Comparison of ENCODE assay signal across 31 cellular contexts in genomic region chr11:134171951-134172350, GRCh38.
"Had no signal": no experiment of that assay in that cellular context is flagged by ENCODE, and none has a peak within 500 bp of the region (broad histone marks: within the 10 kb centered on the region; RNA-seq: fewer than 3 reads in every experiment).

No MANE protein-coding gene starts in this region.

- DNase-seq: activated CD4-positive, alpha-beta memory T cell treated with anti-CD3 and anti-CD28 coated beads for 36 hours; activated CD4-positive, alpha-beta T cell treated with anti-CD3 and anti-CD28 coated beads, Interleukin-2, amount 10 ng/mL, durations not matched to agents 7 days and 5 days; activated CD8-positive, alpha-beta memory T cell treated with anti-CD3 and anti-CD28 coated beads, Interleukin-2, amount 50 U/mL, for 4 hours; activated effector memory CD4-positive, alpha-beta T cell treated with Interleukin-2 at 50 U/mL for 16 hours; activated naive CD8-positive, alpha-beta T cell treated with anti-CD3 and anti-CD28 coated beads, Interleukin-2, amount 50 U/mL, for 24 hours; activated T-cell treated with anti-CD3 and anti-CD28 coated beads for 4 hours; activated T-cell treated with anti-CD3 and anti-CD28 coated beads, Interleukin-2, amount 50 U/mL, for 4 hours; anterior cingulate cortex; caudate nucleus; MM.1S; NCI-H1092 treated with DMSO at 0.1 percent for 48 hours; NCI-H1417; NCI-H146; NCI-H187; NCI-H2029 treated with DMSO at 0.1 percent for 48 hours; NCI-H2107; NCI-H2171; NCI-H510A; NCI-H526; NCI-H748 treated with DMSO at 0.1 percent for 48 hours; PC-9; SIG-M5; T-cell; T-helper 17 cell; T1000 had no signal

- FAIRE-seq: RCC 7860 had no signal

- H3K4me2 ChIP-seq: KMS-11, PC-9 had no signal

- H2AFZ ChIP-seq: PC-9 had no signal

- H3K4me1 Mint-ChIP-seq: activated CD4-positive, alpha-beta T cell treated with anti-CD3 and anti-CD28 coated beads, Interleukin-2, amount 10 ng/mL, durations not matched to agents 7 days and 5 days; activated naive CD4-positive, alpha-beta T cell treated with anti-CD3 and anti-CD28 coated beads, Interleukin-2, amount 50 U/mL, for 24 hours; activated naive CD8-positive, alpha-beta T cell treated with anti-CD3 and anti-CD28 coated beads, Interleukin-2, amount 50 U/mL, for 24 hours; brain; T-cell; T-helper 17 cell had no signal

- H3K4me3 ChIP-seq: PC-9 had no signal

- H3K9ac ChIP-seq: KMS-11 had no signal

- H3K27me3 Mint-ChIP-seq: activated CD4-positive, alpha-beta memory T cell treated with anti-CD3 and anti-CD28 coated beads for 36 hours; activated CD4-positive, alpha-beta T cell treated with anti-CD3 and anti-CD28 coated beads, Interleukin-2, amount 10 ng/mL, durations not matched to agents 7 days and 5 days; activated naive CD4-positive, alpha-beta T cell treated with anti-CD3 and anti-CD28 coated beads, Interleukin-2, amount 50 U/mL, for 24 hours; activated naive CD8-positive, alpha-beta T cell treated with anti-CD3 and anti-CD28 coated beads, Interleukin-2, amount 50 U/mL, for 24 hours; T-cell; T-helper 17 cell had no signal

- H3K27ac Mint-ChIP-seq: activated CD4-positive, alpha-beta memory T cell treated with anti-CD3 and anti-CD28 coated beads for 36 hours; activated CD4-positive, alpha-beta T cell treated with anti-CD3 and anti-CD28 coated beads, Interleukin-2, amount 10 ng/mL, durations not matched to agents 7 days and 5 days; activated naive CD4-positive, alpha-beta T cell treated with anti-CD3 and anti-CD28 coated beads, Interleukin-2, amount 50 U/mL, for 24 hours; activated naive CD8-positive, alpha-beta T cell treated with anti-CD3 and anti-CD28 coated beads, Interleukin-2, amount 50 U/mL, for 24 hours; activated T-helper 1 cell treated with anti-CD3 and anti-CD28 coated beads, Interleukin-12 subunit alpha, Interleukin-12 subunit beta, Interleukin-2, Interleukin-4 antibody, amounts not matched to agents 30 ng/mL and 10 ng/mL and 1 ng/mL, durations not matched to agents 14 hours and 24 hours and 36 hours; T-cell; T-helper 17 cell had no signal

- H3K9me3 Mint-ChIP-seq: activated CD4-positive, alpha-beta memory T cell treated with anti-CD3 and anti-CD28 coated beads for 36 hours; activated CD4-positive, alpha-beta T cell treated with anti-CD3 and anti-CD28 coated beads, Interleukin-2, amount 10 ng/mL, durations not matched to agents 7 days and 5 days; activated naive CD4-positive, alpha-beta T cell treated with anti-CD3 and anti-CD28 coated beads, Interleukin-2, amount 50 U/mL, for 24 hours; activated naive CD8-positive, alpha-beta T cell treated with anti-CD3 and anti-CD28 coated beads, Interleukin-2, amount 50 U/mL, for 24 hours; activated T-cell treated with anti-CD3 and anti-CD28 coated beads, Interleukin-2, amount 50 U/mL, for 4 hours; activated T-helper 1 cell treated with anti-CD3 and anti-CD28 coated beads, Interleukin-12 subunit alpha, Interleukin-12 subunit beta, Interleukin-2, Interleukin-4 antibody, amounts not matched to agents 30 ng/mL and 10 ng/mL and 1 ng/mL, durations not matched to agents 14 hours and 24 hours and 36 hours; T-cell had no signal

- H3K4me3 Mint-ChIP-seq: activated CD4-positive, alpha-beta memory T cell treated with anti-CD3 and anti-CD28 coated beads for 36 hours; activated CD4-positive, alpha-beta T cell treated with anti-CD3 and anti-CD28 coated beads, Interleukin-2, amount 10 ng/mL, durations not matched to agents 7 days and 5 days; activated naive CD4-positive, alpha-beta T cell treated with anti-CD3 and anti-CD28 coated beads, Interleukin-2, amount 50 U/mL, for 24 hours; activated naive CD8-positive, alpha-beta T cell treated with anti-CD3 and anti-CD28 coated beads, Interleukin-2, amount 50 U/mL, for 24 hours; activated T-cell treated with anti-CD3 and anti-CD28 coated beads, Interleukin-2, amount 50 U/mL, for 4 hours; activated T-helper 1 cell treated with anti-CD3 and anti-CD28 coated beads, Interleukin-12 subunit alpha, Interleukin-12 subunit beta, Interleukin-2, Interleukin-4 antibody, amounts not matched to agents 30 ng/mL and 10 ng/mL and 1 ng/mL, durations not matched to agents 14 hours and 24 hours and 36 hours; brain; T-cell; T-helper 17 cell had no signal

- H3K27ac ChIP-seq: KMS-11, PC-9, RWPE1 had no signal
